ENCODE assay signal across 23 cellular contexts in genomic region chr18:24679062-24679461, GRCh38.
"Had no signal": no experiment of that assay in that cellular context is flagged by ENCODE, and none has a peak within 500 bp of the region (broad histone marks: within the 10 kb centered on the region; RNA-seq: fewer than 3 reads in every experiment).

No MANE protein-coding gene starts in this region.

- DNase-seq: Karpas-422, KG1, MG63, NCI-H1092, NCI-H1105 treated with DMSO at 0.1 percent for 48 hours, NCI-H1417 treated with DMSO at 0.1 percent for 48 hours, NCI-H146, NCI-H1694 treated with DMSO at 0.1 percent for 48 hours, NCI-H1930, NCI-H2081, NCI-H2107, NCI-H2171, NCI-H226, NCI-H446, NCI-H510A, NCI-H524 treated with DMSO at 0.1 percent for 48 hours, NCI-H774, PC-3, SHP77 treated with DMSO at 0.1 percent for 48 hours, SK-N-SH had no signal

- H3K27ac ChIP-seq: RWPE1, SJSA1 had no signal

- H3K4me3 ChIP-seq: MG63, SJSA1 had no signal

- H3K9ac ChIP-seq: SK-N-SH had no signal

- ATAC-seq: Panc1, PC-3 had no signal

- H3K4me1 ChIP-seq: SJSA1 had no signal

- H3K4me2 ChIP-seq: SK-N-SH had no signal

- H3K27me3 ChIP-seq: MG63, SJSA1 had no signal

- H3K9me3 ChIP-seq: MG63, SJSA1, SK-N-SH had no signal

- H3K36me3 ChIP-seq: MG63, SJSA1 had no signal
